ENCODE assay signal across 17 cellular contexts in genomic region chr7:49479421-49479820, GRCh38.
DNase-seq lines count a peak whose midpoint lies in the region; ATAC-seq and TF ChIP-seq lines count a peak whose summit lies in the region.
"Had no signal": no experiment of that assay in that cellular context is flagged by ENCODE, and none has a peak within 500 bp of the region (broad histone marks: within the 10 kb centered on the region; RNA-seq: fewer than 3 reads in every experiment).

No MANE protein-coding gene starts in this region.

- CTCF ChIA-PET in OCI-LY7 (lab: Charles Lee; ENCODE audit: unreplicated experiment): no interaction called here

- POLR2A ChIA-PET in OCI-LY7 (lab: Charles Lee): no interaction called here

- H3K4me3 ChIP-seq in left ventricle myocardium inferior (no peak overlapping the region), heart left ventricle (no peak overlapping the region), right atrium auricular region (no peak overlapping the region), OCI-LY7 (ENCODE audit: low read depth, low read length, poor library complexity, severe bottlenecking) (no peak overlapping the region)
- H3K4me3 ChIP-seq: A549; BLaER1 treated with 17β-estradiol and CSF1 and Interleukin-3, amounts not matched to agents 10 nM and 100 nM had no signal

- BruUV-seq in OCI-LY7 (replicated peaks; lab: Mats Ljungman, UMichigan): no TSS peak

- peak; percentile 57 for ATAC-seq in Right ventricle myocardium inferior
- ATAC-seq in heart left ventricle: peak in 3 of 4 donors; percentile 50 to 78 (median 66)
- no peak for ATAC-seq in left lobe of liver
- ATAC-seq: A549; CD8-positive, alpha-beta T cell had no signal

- TF ChIP-seq CTCF in left ventricle myocardium inferior (IDR thresholded peaks at IDR 0.05; ENCODE audit: borderline replicate concordance) (no peak), heart left ventricle (IDR thresholded peaks at IDR 0.05) (no peak), right atrium auricular region (IDR thresholded peaks at IDR 0.05) (no peak), OCI-LY7 (conservative IDR thresholded peaks at IDR 0.05; ENCODE audit: low read length) (no peak)

- peak overlapping the region; percentile 61; the same call in 1 of the 2 replicates for H2AFZ ChIP-seq in OCI-LY7 (ENCODE audit: low read length)

- H3K79me2 ChIP-seq in OCI-LY7 (ENCODE audit: insufficient read depth, low read depth, low read length): no peaks in the 10 kb centered on the region

- no peak for TF ChIP-seq POLR2A in heart left ventricle (IDR thresholded peaks at IDR 0.05)

- intact Hi-C loops in Right ventricle myocardium inferior (cut with DNase I) (no loop called here), left ventricle myocardium inferior (cut with micrococcal nuclease) (no loop called here), heart left ventricle (cut with DNase I) (no loop called here), OCI-LY7 (cut with micrococcal nuclease; ENCODE audit: unreplicated experiment) (no loop called here)

- H4K20me1 ChIP-seq in OCI-LY7 (ENCODE audit: insufficient read depth, low read length): no peaks in the 10 kb centered on the region
- H4K20me1 ChIP-seq: BLaER1 treated with 17β-estradiol and CSF1 and Interleukin-3, amounts not matched to agents 10 nM and 100 nM had no signal

- H3K9me2 ChIP-seq in OCI-LY7 (ENCODE audit: insufficient read depth, low read length): no peaks in the 10 kb centered on the region

- H3K27ac ChIP-seq in left ventricle myocardium inferior (replicated peaks): no peak overlapping the region
- no peak overlapping the region for H3K27ac ChIP-seq in heart left ventricle
- H3K27ac ChIP-seq in right atrium auricular region: no peak overlapping the region
- H3K27ac ChIP-seq in OCI-LY7 (ENCODE audit: low read depth, low read length, poor library complexity, severe bottlenecking): no peak overlapping the region
- H3K27ac ChIP-seq: 22Rv1; A549; BLaER1 treated with 17β-estradiol and CSF1 and Interleukin-3, amounts not matched to agents 10 nM and 100 nM; C4-2B had no signal

- peak overlapping the region; percentile 33 for H3K4me2 ChIP-seq in OCI-LY7 (ENCODE audit: low read length)
- H3K4me2 ChIP-seq: A549; BLaER1 treated with 17β-estradiol and CSF1 and Interleukin-3, amounts not matched to agents 10 nM and 100 nM had no signal

- WGBS in heart left ventricle, 4 donors: 0 to 66% (median 51%) methylated on average over 1 of the region's 1 CpG

- H3K4me1 ChIP-seq in left ventricle myocardium inferior: peaks cover 11% of the 10 kb centered on the region
- peaks cover 0 to 6% (median 0%) of the 10 kb centered on the region in 12 donors for H3K4me1 ChIP-seq in heart left ventricle
- H3K4me1 ChIP-seq in right atrium auricular region: no peaks in the 10 kb centered on the region
- peaks cover 22% of the 10 kb centered on the region for H3K4me1 ChIP-seq in OCI-LY7 (ENCODE audit: insufficient read depth, low read length, poor library complexity, severe bottlenecking)
- H3K4me1 ChIP-seq: A549; BLaER1 treated with 17β-estradiol and CSF1 and Interleukin-3, amounts not matched to agents 10 nM and 100 nM had no signal

- no peaks in the 10 kb centered on the region for H3K36me3 ChIP-seq in left ventricle myocardium inferior
- no peaks in the 10 kb centered on the region for H3K36me3 ChIP-seq in heart left ventricle
- no peaks in the 10 kb centered on the region for H3K36me3 ChIP-seq in right atrium auricular region
- H3K36me3 ChIP-seq in OCI-LY7 (ENCODE audit: insufficient read depth, low read length): no peaks in the 10 kb centered on the region; the same call in 1 of the 2 replicates
- H3K36me3 ChIP-seq: BLaER1 treated with 17β-estradiol and CSF1 and Interleukin-3, amounts not matched to agents 10 nM and 100 nM had no signal

- no peaks in the 10 kb centered on the region for H3K27me3 ChIP-seq in left ventricle myocardium inferior (ENCODE audit: low read depth)
- no peaks in the 10 kb centered on the region for H3K27me3 ChIP-seq in heart left ventricle
- H3K27me3 ChIP-seq in right atrium auricular region: no peaks in the 10 kb centered on the region
- H3K27me3 ChIP-seq: BLaER1 treated with 17β-estradiol and CSF1 and Interleukin-3, amounts not matched to agents 10 nM and 100 nM had no signal

- DNase-seq in Right ventricle myocardium inferior (ENCODE audit: missing footprints) (peak; percentile 60), left ventricle myocardium inferior (no peak), heart left ventricle (peak in 1 of 5 donors; percentile 32), right atrium auricular region (ENCODE audit: low spot score) (no peak), OCI-LY7 (ENCODE audit: low spot score) (no peak), left lobe of liver (ENCODE audit: low spot score) (no peak)
- DNase-seq: AML-193; Caco-2; Calu3; CD4-positive, alpha-beta T cell; CD8-positive, alpha-beta T cell; DMS79 treated with DMSO at 0.1 percent for 48 hours; GF-D8 had no signal

- H3K9me3 ChIP-seq in left ventricle myocardium inferior (replicated peaks) (peaks cover 8% of the 10 kb centered on the region), heart left ventricle (peaks cover 0 to 8% (median 0%) of the 10 kb centered on the region in 12 donors), right atrium auricular region (no peaks in the 10 kb centered on the region), OCI-LY7 (ENCODE audit: low read length) (no peaks in the 10 kb centered on the region)
- H3K9me3 ChIP-seq: A549; BLaER1 treated with 17β-estradiol and CSF1 and Interleukin-3, amounts not matched to agents 10 nM and 100 nM; Caco-2 had no signal
